1 cellular context compared by ENCODE assay signal in genomic region chr3:157094751-157095480, GRCh38.
TF ChIP-seq lines count a peak whose summit lies in the region.

No MANE protein-coding gene starts in this region.

TF ChIP-seq in SK-N-SH, 30 proteins besides CTCF, POLR2A, EP300 and RAD21:
- no peak for TF ChIP-seq USF2 (IDR thresholded peaks at IDR 0.05; ENCODE audit: borderline replicate concordance, low read depth, low read length)
- TF ChIP-seq NRF1 (IDR thresholded peaks at IDR 0.05; ENCODE audit: low read depth, low read length) = no peak
- TF ChIP-seq RXRA (IDR thresholded peaks at IDR 0.05; ENCODE audit: borderline replicate concordance, low read depth) = no peak
- no peak for TF ChIP-seq IRF3 (IDR thresholded peaks at IDR 0.05; ENCODE audit: low read depth, low read length)
- TF ChIP-seq SMC3 (IDR thresholded peaks at IDR 0.05; ENCODE audit: low read depth, low read length) = no peak
- TF ChIP-seq CHD2 (IDR thresholded peaks at IDR 0.05; ENCODE audit: low read length, partially characterized antibody) = no peak
- TF ChIP-seq EZH2phosphoT487 (IDR thresholded peaks at IDR 0.05; ENCODE audit: borderline replicate concordance, low read depth) = no peak
- no peak for TF ChIP-seq ELF1 (IDR thresholded peaks at IDR 0.05)
- TF ChIP-seq GABPA (IDR thresholded peaks at IDR 0.05; ENCODE audit: low read depth) = no peak
- no peak for TF ChIP-seq GATA2 (CRISPR knock-in tag; IDR thresholded peaks at IDR 0.05)
- TF ChIP-seq POLR2AphosphoS5 (IDR thresholded peaks at IDR 0.05; ENCODE audit: low read depth, low read length) = no peak
- no peak for TF ChIP-seq FOSL2 (IDR thresholded peaks at IDR 0.05; ENCODE audit: borderline replicate concordance, low read depth)
